Comparison of ENCODE assay signal across 9 cellular contexts in genomic region chr4:155796031-155796430, GRCh38. TPM values are rescaled to one million over a fixed set of nuclear protein-coding genes. Genes with fewer than 3 reads are reported as not detected.
DNase-seq lines count a peak whose midpoint lies in the region; ATAC-seq and TF ChIP-seq lines count a peak whose summit lies in the region.
"Had no signal": no experiment of that assay in that cellular context is flagged by ENCODE, and none has a peak within 500 bp of the region (broad histone marks: within the 10 kb centered on the region; RNA-seq: fewer than 3 reads in every experiment).

No MANE protein-coding gene starts in this region.

- 77% methylated on average over 3 of the region's 3 CpGs for WGBS in SK-N-SH (ENCODE audit: low lambda C conversion rate)
- WGBS in mesenchymal stem cell, result 52% methylated on average over 3 of the region's 3 CpGs

- H2BK5ac ChIP-seq in mesenchymal stem cell (ENCODE audit: low read depth, low read length, poor library complexity, severe bottlenecking), result no peak overlapping the region

- no peak overlapping the region for H2BK15ac ChIP-seq in mesenchymal stem cell (ENCODE audit: low read depth, poor library complexity, severe bottlenecking)

- H3K9ac ChIP-seq in SK-N-SH (no peak overlapping the region), mesenchymal stem cell (ENCODE audit: low read length) (no peak overlapping the region)

- POLR2A ChIA-PET in MCF 10A (lab: Yijun Ruan, JAX) (no interaction called here), SK-N-SH (lab: Yijun Ruan, JAX) (no interaction called here)

- H3K18ac ChIP-seq in mesenchymal stem cell (ENCODE audit: low read depth in 1 of 2, low read length in 2 of 2), result no peak overlapping the region

- H3K4me2 ChIP-seq in SK-N-SH, result no peak overlapping the region
- H3K4me2 ChIP-seq in mesenchymal stem cell (ENCODE audit: low read length, poor library complexity, severe bottlenecking), result no peak overlapping the region

- H3K4me3 Mint-ChIP-seq in MCF 10A (ENCODE audit: unreplicated experiment), result no peak overlapping the region
- H3K4me3 Mint-ChIP-seq in natural killer cell, result no peak overlapping the region

- BruUV-seq in MCF 10A (replicated peaks; lab: Mats Ljungman, UMichigan), result no TSS peak

- no peaks in the 10 kb centered on the region for H3K9me3 Mint-ChIP-seq in MCF 10A (ENCODE audit: unreplicated experiment)
- H3K9me3 Mint-ChIP-seq in natural killer cell, result no peaks in the 10 kb centered on the region
- H3K9me3 Mint-ChIP-seq: activated naive CD4-positive, alpha-beta T cell treated with anti-CD3 and anti-CD28 coated beads, Interleukin-2, amount 50 U/mL, for 72 hours had no signal

- H4K91ac ChIP-seq in mesenchymal stem cell (ENCODE audit: low read length), result no peak overlapping the region

- H3K4me1 Mint-ChIP-seq in MCF 10A (ENCODE audit: insufficient read depth, unreplicated experiment), result no peaks in the 10 kb centered on the region
- no peaks in the 10 kb centered on the region for H3K4me1 Mint-ChIP-seq in natural killer cell

- H3K27ac ChIP-seq in breast epithelium (no peak overlapping the region), SK-N-SH (ENCODE audit: low read depth in 2 of 2, low read length in 1 of 2) (no peak overlapping the region), mesenchymal stem cell (ENCODE audit: low read length, poor library complexity, severe bottlenecking) (no peak overlapping the region)

- peak; percentile 19 for DNase-seq in MCF 10A (ENCODE audit: unreplicated experiment)
- no peak for DNase-seq in breast epithelium (ENCODE audit: low spot score in 2 of 2)
- peak; percentile 15 for DNase-seq in SK-N-SH
- peak; percentile 49 for DNase-seq in mesenchymal stem cell
- DNase-seq in natural killer cell, result no peak
- no peak for DNase-seq in activated T-cell treated with anti-CD3 and anti-CD28 coated beads, Interleukin-2, amount 50 U/mL, for 1 hour

- no peak overlapping the region for H3K4ac ChIP-seq in mesenchymal stem cell (ENCODE audit: low read depth in 1 of 2, low read length in 2 of 2)

- H3F3A ChIP-seq in SK-N-SH (replicated peaks; ENCODE audit: insufficient read depth), result peaks cover 4% of the 10 kb centered on the region

- H2BK12ac ChIP-seq in mesenchymal stem cell (ENCODE audit: low read length in 2 of 2), result no peak overlapping the region

- no peaks in the 10 kb centered on the region for H3K36me3 ChIP-seq in breast epithelium
- H3K36me3 ChIP-seq in SK-N-SH (replicated peaks in 1 of 2; ENCODE audit: control insufficient read depth in 1 of 2, insufficient read depth in 2 of 2, low read length in 1 of 2), result no peaks in the 10 kb centered on the region
- peaks cover 0 to 9% of the 10 kb centered on the region in 2 experiments for H3K36me3 ChIP-seq in mesenchymal stem cell (ENCODE audit: control insufficient read depth in 1 of 2, insufficient read depth in 2 of 2, low read depth in 1 of 2, low read length in 2 of 2)

- H2BK120ac ChIP-seq in mesenchymal stem cell (ENCODE audit: low read depth, low read length), result no peak overlapping the region

- TF ChIP-seq POLR2A in breast epithelium (IDR thresholded peaks at IDR 0.05), result no peak

- no peaks in the 10 kb centered on the region for H3K79me1 ChIP-seq in mesenchymal stem cell (replicated peaks; ENCODE audit: low read length, poor library complexity, severe bottlenecking)

- intact Hi-C loops in MCF 10A (cut with micrococcal nuclease), result no loop called here
- intact Hi-C loops in breast epithelium (cut with DNase I; ENCODE audit: low total_unique reads), result loop anchor here (5.0 to 10.0 kb wide), 2 partner anchors 351 to 1521 kb away; no protein-coding TSS in a partner anchor
- intact Hi-C loops in natural killer cell (cut with micrococcal nuclease), result no loop called here

- CTCF ChIA-PET in MCF 10A (lab: Yijun Ruan, JAX) (interaction anchor here (0.7 to 1.0 kb wide), 2 partner anchors 9 to 392 kb away, joined by 4 to 5 read pairs; no protein-coding TSS in a partner anchor), SK-N-SH (lab: Yijun Ruan, JAX) (interaction anchor here (0.8 to 3.0 kb wide), 8 partner anchors 9 to 1001 kb away, joined by 3 to 12 read pairs (median 4); partner anchors contain the start of gene GUCY1B1)

- H2AK5ac ChIP-seq in mesenchymal stem cell (ENCODE audit: low read length, severe bottlenecking), result no peak overlapping the region

- H3K9me3 ChIP-seq in breast epithelium (no peaks in the 10 kb centered on the region), SK-N-SH (no peaks in the 10 kb centered on the region), mesenchymal stem cell (ENCODE audit: control insufficient read depth, low read length) (no peaks in the 10 kb centered on the region)

- no peak overlapping the region for H3K27ac Mint-ChIP-seq in MCF 10A (ENCODE audit: low read depth, unreplicated experiment)
- no peak overlapping the region for H3K27ac Mint-ChIP-seq in natural killer cell
- H3K27ac Mint-ChIP-seq: activated naive CD4-positive, alpha-beta T cell treated with anti-CD3 and anti-CD28 coated beads, Interleukin-2, amount 50 U/mL, for 72 hours had no signal

- TF ChIP-seq RAD21 in SK-N-SH (IDR thresholded peaks at IDR 0.05; ENCODE audit: low read length), result no peak

- H3K4me3 ChIP-seq in breast epithelium, result no peak overlapping the region
- no peak overlapping the region for H3K4me3 ChIP-seq in SK-N-SH (ENCODE audit: low read depth in 2 of 2, low read length in 1 of 2)
- no peak overlapping the region for H3K4me3 ChIP-seq in mesenchymal stem cell (ENCODE audit: insufficient read depth in 1 of 2, low read depth in 1 of 2, low read length in 2 of 2)

- H3K36me3 Mint-ChIP-seq in MCF 10A (ENCODE audit: insufficient read depth, unreplicated experiment) (no peaks in the 10 kb centered on the region), natural killer cell (no peaks in the 10 kb centered on the region)
- H3K36me3 Mint-ChIP-seq: activated naive CD4-positive, alpha-beta T cell treated with anti-CD3 and anti-CD28 coated beads, Interleukin-2, amount 50 U/mL, for 72 hours had no signal

- ATAC-seq in HG02885 (IDR thresholded peaks at IDR 0.05; ENCODE audit: poor library complexity, unreplicated experiment), result peak; percentile 94
- no peak for ATAC-seq in natural killer cell
- no peak for ATAC-seq in HG03045 (IDR thresholded peaks at IDR 0.05; ENCODE audit: unreplicated experiment)

- no peak overlapping the region for H3K23ac ChIP-seq in mesenchymal stem cell (ENCODE audit: low read length in 2 of 2)

- no peaks in the 10 kb centered on the region for H3K79me2 ChIP-seq in SK-N-SH (ENCODE audit: insufficient read depth)

- H3K27me3 Mint-ChIP-seq in MCF 10A (ENCODE audit: insufficient read depth, unreplicated experiment), result no peaks in the 10 kb centered on the region
- no peaks in the 10 kb centered on the region for H3K27me3 Mint-ChIP-seq in natural killer cell (ENCODE audit: low read depth in 2 of 2)

- TF ChIP-seq CTCF in MCF 10A (IDR thresholded peaks at IDR 0.05; ENCODE audit: unreplicated experiment) (no peak), breast epithelium (IDR thresholded peaks at IDR 0.05) (no peak), SK-N-SH (IDR thresholded peaks at IDR 0.05) (peak; percentile 44), natural killer cell (IDR thresholded peaks at IDR 0.05) (no peak)

- H3K4me1 ChIP-seq in breast epithelium (no peaks in the 10 kb centered on the region), SK-N-SH (ENCODE audit: control insufficient read depth in 1 of 2, insufficient read depth in 2 of 2, low read depth in 1 of 2, low read length in 1 of 2) (no peaks in the 10 kb centered on the region), mesenchymal stem cell (ENCODE audit: control insufficient read depth, insufficient read depth, low read depth, low read length) (peaks cover 1% of the 10 kb centered on the region)

- no peak for TF ChIP-seq EP300 in SK-N-SH (IDR thresholded peaks at IDR 0.05; ENCODE audit: borderline replicate concordance in 1 of 2, low read depth in 1 of 2, low read length in 1 of 2)

- no peaks in the 10 kb centered on the region for H4K20me1 ChIP-seq in SK-N-SH (ENCODE audit: insufficient read depth)

- H3K9me2 ChIP-seq in SK-N-SH, result no peaks in the 10 kb centered on the region

- H2AFZ ChIP-seq in SK-N-SH (ENCODE audit: low read depth) (no peak overlapping the region), mesenchymal stem cell (ENCODE audit: low read depth, low read length) (no peak overlapping the region)

- H3K27me3 ChIP-seq in breast epithelium (no peaks in the 10 kb centered on the region), SK-N-SH (ENCODE audit: insufficient read depth) (no peaks in the 10 kb centered on the region), mesenchymal stem cell (ENCODE audit: control insufficient read depth in 1 of 2, insufficient read depth in 1 of 2, low read length in 2 of 2) (no peaks in the 10 kb centered on the region)

- H3K14ac ChIP-seq in mesenchymal stem cell (ENCODE audit: low read length in 2 of 2), result no peak overlapping the region

- no peak overlapping the region for H4K8ac ChIP-seq in mesenchymal stem cell (ENCODE audit: low read length)

TF ChIP-seq in SK-N-SH, 30 proteins besides CTCF, POLR2A, EP300 and RAD21 (continues in another document):
- TF ChIP-seq CHD2 (IDR thresholded peaks at IDR 0.05; ENCODE audit: low read length, partially characterized antibody), result no peak
- no peak for TF ChIP-seq YY1 (IDR thresholded peaks at IDR 0.05; ENCODE audit: low read depth)
- no peak for TF ChIP-seq RCOR1 (IDR thresholded peaks at IDR 0.05; ENCODE audit: low read length)
- TF ChIP-seq USF2 (IDR thresholded peaks at IDR 0.05; ENCODE audit: borderline replicate concordance, low read depth, low read length), result no peak
- no peak for TF ChIP-seq SIN3A (IDR thresholded peaks at IDR 0.05; ENCODE audit: borderline replicate concordance, low read depth, low read length)

RNA-seq across cellular contexts. Expression of gene GUCY1B1, which starts 37.2 kb away (rescaled TPM):
- total RNA-seq in MCF 10A (2022), result 0.34 TPM in 1 of 2 replicates, not detected in the other
- 10 to 100 TPM in 2 of 3 donors, 1 to 10 TPM in 1; 5.4 to 18.0 (median 11.9) TPM for total RNA-seq in breast epithelium
- 0.36 and 0.38 TPM in 2 replicates for polyA plus RNA-seq in SK-N-SH (2012; rRNA removed)
- 0.51 and 0.54 TPM in 2 replicates for polyA plus RNA-seq in SK-N-SH (2012; cell fraction: cytosol; rRNA removed)
- polyA plus RNA-seq in SK-N-SH (2012; cell fraction: nucleus; rRNA removed), result 0.20 and 0.33 TPM in 2 replicates
- polyA plus RNA-seq in mesenchymal stem cell (2013, experiment 1 of 2), result 6.1 TPM
- polyA plus RNA-seq in mesenchymal stem cell (2013, experiment 2 of 2), result 6.1 TPM
- 1 to 10 TPM; 2.1 to 4.0 (median 2.8) TPM for total RNA-seq in natural killer cell

Comparison
In these comparisons a context has a peak if more than half of its experiments do, and no peak if none do; other contexts are left out.
1. DNase-seq: peak in MCF 10A (single experiment), SK-N-SH (single experiment) and mesenchymal stem cell (single experiment); none in breast epithelium (0 of 2), natural killer cell (single experiment) and activated T-cell treated with anti-CD3 and anti-CD28 coated beads, Interleukin-2, amount 50 U/mL, for 1 hour (single experiment).